ENCODE assay signal across 15 cellular contexts in genomic region chr2:168976034-168976654, GRCh38. TPM values are rescaled to one million over a fixed set of nuclear protein-coding genes. Genes with fewer than 3 reads are reported as not detected.
DNase-seq lines count a peak whose midpoint lies in the region; ATAC-seq, FAIRE-seq and TF ChIP-seq lines count a peak whose summit lies in the region.
"Had no signal": no experiment of that assay in that cellular context is flagged by ENCODE, and none has a peak within 500 bp of the region (broad histone marks: within the 10 kb centered on the region; RNA-seq: fewer than 3 reads in every experiment).

No MANE protein-coding gene starts in this region.

- POLR2A ChIA-PET in PC-9 (lab: Charles Lee; ENCODE audit: unreplicated experiment), result no interaction called here

- no peaks in the 10 kb centered on the region for H3F3A ChIP-seq in PC-9 (ENCODE audit: insufficient read depth, low read depth)

- no peak overlapping the region for H3K4me2 ChIP-seq in PC-9

- no peaks in the 10 kb centered on the region for H3K4me1 ChIP-seq in PC-9 (replicated peaks; ENCODE audit: insufficient read depth)
- H3K4me1 ChIP-seq: foreskin keratinocyte, testis had no signal

- no peak overlapping the region for H2AFZ ChIP-seq in PC-9

- FAIRE-seq in GM19239 (lab: Jason Lieb, UNC), result peak; percentile 66

- H4K20me1 ChIP-seq in PC-9 (ENCODE audit: insufficient read depth), result no peaks in the 10 kb centered on the region

- TF ChIP-seq CTCF in Calu3 (IDR thresholded peaks at IDR 0.05; ENCODE audit: unreplicated experiment) (no peak), PC-9 (conservative IDR thresholded peaks at IDR 0.05) (no peak)

- DNase-seq in Calu3, result no peak
- no peak for DNase-seq in GM19239 (ENCODE audit: insufficient read length, low spot score)
- DNase-seq in OCI-M2 (lab: John Stamatoyannopoulos, UW; ENCODE audit: unreplicated experiment), result peak; percentile 62
- DNase-seq in left ventricle myocardium superior, result no peak
- no peak for DNase-seq in hepatic stellate cell (ENCODE audit: low spot score)
- no peak for DNase-seq in NCI-H446 treated with DMSO at 0.1 percent for 48 hours (lab: John Stamatoyannopoulos, UW)
- DNase-seq in head of caudate nucleus, result no peak
- no peak for DNase-seq in PC-9
- DNase-seq: amniotic stem cell, dermis blood vessel endothelial cell, foreskin keratinocyte, natural killer cell, NCI-H1436 treated with DMSO at 0.1 percent for 48 hours, testis had no signal

- no peak overlapping the region for H3K4me3 Mint-ChIP-seq in Calu3 (ENCODE audit: low read depth, unreplicated experiment)
- H3K4me3 Mint-ChIP-seq: CD14-positive monocyte, natural killer cell had no signal

- ATAC-seq in left ventricle myocardium superior, result peak; percentile 67
- ATAC-seq: foreskin keratinocyte had no signal

- no peaks in the 10 kb centered on the region for H3K79me2 ChIP-seq in PC-9 (ENCODE audit: low read depth)

- H3K9me3 ChIP-seq in PC-9 (ENCODE audit: insufficient read depth, low read depth), result no peaks in the 10 kb centered on the region
- H3K9me3 ChIP-seq: testis had no signal

- CTCF ChIA-PET in Calu3 (lab: Charles Lee), result no interaction called here
- CTCF ChIA-PET in PC-9 (lab: Charles Lee), result no interaction called here

- no peak overlapping the region for H3K4me3 ChIP-seq in PC-9
- H3K4me3 ChIP-seq: testis had no signal

- no peaks in the 10 kb centered on the region for H3K27me3 ChIP-seq in PC-9 (ENCODE audit: insufficient read depth, low read depth)
- H3K27me3 ChIP-seq: foreskin keratinocyte, testis had no signal

- no peak overlapping the region for H3K27ac ChIP-seq in PC-9
- H3K27ac ChIP-seq: foreskin keratinocyte, testis had no signal

- H3K27ac Mint-ChIP-seq in Calu3 (ENCODE audit: unreplicated experiment), result peak overlapping the region; percentile 2
- H3K27ac Mint-ChIP-seq: natural killer cell had no signal

- H3K36me3 Mint-ChIP-seq in Calu3 (ENCODE audit: insufficient read depth, unreplicated experiment), result peaks cover 12% of the 10 kb centered on the region
- H3K36me3 Mint-ChIP-seq: CD14-positive monocyte, natural killer cell had no signal

- H3K9me2 ChIP-seq in PC-9 (ENCODE audit: insufficient read depth), result no peaks in the 10 kb centered on the region

- H3K27me3 Mint-ChIP-seq in Calu3 (ENCODE audit: unreplicated experiment), result no peaks in the 10 kb centered on the region

- H3K4me1 Mint-ChIP-seq in Calu3 (ENCODE audit: low read depth, unreplicated experiment), result peaks cover 34% of the 10 kb centered on the region

- BruUV-seq in Calu3 (replicated peaks; lab: Mats Ljungman, UMichigan), result no TSS peak
- BruUV-seq in PC-9 (replicated peaks; lab: Mats Ljungman, UMichigan), result no TSS peak

- peaks cover 5% of the 10 kb centered on the region for H3K9me3 Mint-ChIP-seq in Calu3 (ENCODE audit: low read depth, unreplicated experiment)
- H3K9me3 Mint-ChIP-seq: natural killer cell had no signal

- intact Hi-C loops in Calu3 (cut with micrococcal nuclease; ENCODE audit: unreplicated experiment) (no loop called here), left ventricle myocardium superior (cut with micrococcal nuclease) (no loop called here), head of caudate nucleus (cut with DNase I) (no loop called here), PC-9 (cut with micrococcal nuclease; ENCODE audit: unreplicated experiment) (no loop called here)

- no peaks in the 10 kb centered on the region for H3K36me3 ChIP-seq in PC-9 (ENCODE audit: low read depth)

RNA-seq across cellular contexts. Expression of gene ABCB11, which starts 55.0 kb away (rescaled TPM):
- 1.3 and 2.1 TPM in 2 replicates for total RNA-seq in Calu3 (2022)
- 0.25 TPM for total RNA-seq in left ventricle myocardium superior
- not detected in 2 replicates for total RNA-seq in PC-9 (2021)
- total RNA-seq: foreskin keratinocyte had no signal
